8 cellular contexts compared by ENCODE assay signal in the genomic region with DNA sequence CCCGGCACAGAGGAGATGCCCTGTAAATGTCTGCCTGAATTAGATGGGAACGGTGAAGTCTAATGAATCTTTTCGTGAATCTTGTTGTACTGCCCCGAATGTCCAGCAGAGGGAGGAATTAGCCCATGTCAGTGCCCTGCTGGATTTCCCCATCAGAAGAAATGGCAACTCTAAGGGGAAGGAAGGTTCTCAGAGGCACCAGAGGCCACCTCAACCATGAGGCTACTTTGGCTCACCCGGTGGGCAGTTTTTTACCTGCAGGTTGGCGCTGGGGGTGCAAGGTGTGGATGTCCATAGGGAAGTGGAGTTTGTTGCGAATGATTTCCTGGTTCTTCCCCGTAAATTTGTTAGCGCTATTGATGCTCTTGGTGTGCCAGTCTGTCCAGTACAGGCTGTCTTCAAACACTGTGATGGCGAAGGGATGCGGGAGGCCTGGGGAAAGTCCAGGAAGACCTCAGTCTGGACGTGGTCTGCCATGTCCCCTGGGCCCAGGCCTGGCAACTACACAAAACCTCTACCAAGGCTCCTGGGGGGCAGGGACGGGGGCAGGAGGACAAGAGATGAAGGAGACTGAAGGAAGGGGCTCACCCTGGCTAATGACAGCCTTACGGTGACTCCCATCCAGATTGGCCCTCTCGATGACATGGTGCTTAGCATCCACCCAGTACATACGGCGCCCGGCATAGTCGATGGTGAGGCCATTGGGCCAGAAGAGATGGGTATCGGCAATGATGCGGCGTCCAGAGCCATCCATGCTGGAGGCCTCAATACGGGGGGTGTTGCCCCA. TPM values are rescaled to one million over a fixed set of nuclear protein-coding genes. Genes with fewer than 3 reads are reported as not detected.
DNase-seq lines count a peak whose midpoint lies in the region; ATAC-seq, FAIRE-seq and TF ChIP-seq lines count a peak whose summit lies in the region.

No MANE protein-coding gene starts in this region.

- DNase-seq in D721Med (ENCODE audit: insufficient read length, low spot score) (peak; percentile 70), NCI-H446 treated with DMSO at 0.1 percent for 48 hours (lab: John Stamatoyannopoulos, UW) (peak; percentile 21), choroid plexus epithelial cell (ENCODE audit: low read depth) (peak; percentile 86), right lobe of liver (peak in 1 of 3 donors; percentile 73)
- DNase-seq in activated CD4-positive, alpha-beta T cell treated with anti-CD3 and anti-CD28 coated beads for 24 hours (ENCODE audit: low read depth in 2 of 2): peak; percentile 62 to 69
- peak; percentile 31 to 58 (median 43) for DNase-seq in stimulated activated CD4-positive, alpha-beta T cell treated with anti-CD3 and anti-CD28 coated beads, TNF-alpha, amount 100 ng/mL, for 4 hours (ENCODE audit: low read depth in 3 of 3)

- no peaks in the 10 kb centered on the region for H3K27me3 ChIP-seq in right lobe of liver

- H3K36me3 ChIP-seq in right lobe of liver: no peaks in the 10 kb centered on the region

- WGBS in right lobe of liver (ENCODE audit: insufficient coverage, low coverage, low lambda C conversion rate, missing lambda C conversion rate): 28% methylated on average over 9 of the region's 23 CpGs

- no peaks in the 10 kb centered on the region for H3K9me3 ChIP-seq in right lobe of liver

- H3K4me3 ChIP-seq in choroid plexus epithelial cell (ENCODE audit: low read depth, low read length): no peak overlapping the region
- H3K4me3 ChIP-seq in right lobe of liver: no peak overlapping the region

- ATAC-seq in HG02623 (IDR thresholded peaks at IDR 0.05; ENCODE audit: unreplicated experiment) (peak; percentile 57), right lobe of liver (peak; percentile 93 to 99 (median 97)), GM18505 (IDR thresholded peaks at IDR 0.05; ENCODE audit: unreplicated experiment) (no peak)

- FAIRE-seq in D721Med (lab: Jason Lieb, UNC): peak; percentile 94

- no peaks in the 10 kb centered on the region for H3K4me1 ChIP-seq in right lobe of liver

- TF ChIP-seq POLR2A in right lobe of liver (IDR thresholded peaks at IDR 0.05): no peak
- TF ChIP-seq POLR2A in GM18505 (IDR thresholded peaks at IDR 0.05; ENCODE audit: borderline replicate concordance, extremely low read depth, insufficient read depth, insufficient read length): no peak

- no peak overlapping the region for H3K27ac ChIP-seq in right lobe of liver

- TF ChIP-seq CTCF in D721Med (IDR thresholded peaks at IDR 0.05; ENCODE audit: insufficient read depth, missing control alignments): peak; percentile 98
- peak; percentile 92 for TF ChIP-seq CTCF in choroid plexus epithelial cell (conservative IDR thresholded peaks at IDR 0.05; ENCODE audit: low read depth, low read length)
- peak; percentile 78 to 96 (median 81) for TF ChIP-seq CTCF in right lobe of liver (IDR thresholded peaks at IDR 0.05)

- intact Hi-C loops in right lobe of liver (cut with DNase I): loop anchor here (5.0 to 10.0 kb wide), 2 partner anchors 262 to 455 kb away; no protein-coding TSS in a partner anchor

RNA-seq across cellular contexts. Expression of a gene that starts 28.5 kb away (rescaled TPM):
- total RNA-seq in right lobe of liver: 1 to 10 TPM in 2 of 6 experiments, under 1 TPM in 4; 0.43 to 1.2 (median 0.84) TPM

RNA-seq across cellular contexts. Expression of a gene that starts 43.8 kb away (rescaled TPM):
- 10 to 100 TPM; 12.9 to 30.2 (median 21.2) TPM for total RNA-seq in right lobe of liver

RNA-seq across cellular contexts. Expression of a gene that starts 46.7 kb away (rescaled TPM):
- total RNA-seq in right lobe of liver: 1 to 10 TPM; 3.3 to 7.5 (median 4.6) TPM
